1 cellular context compared by ENCODE assay signal in genomic region chr1:56773341-56774066, GRCh38.
TF ChIP-seq lines count a peak whose summit lies in the region.

No MANE protein-coding gene starts in this region.

TF ChIP-seq in HepG2, 621 proteins besides CTCF, POLR2A, EP300 and RAD21 (continued from another document):
- TF ChIP-seq AKNA (CRISPR knock-in tag; IDR thresholded peaks at IDR 0.05; ENCODE audit: borderline replicate concordance) (no peak), CEBPB (IDR thresholded peaks at IDR 0.05; ENCODE audit: borderline replicate concordance, low read depth, low read length) (peak; percentile 29; the same call in 1 of the 2 replicates), MAFG (CRISPR knock-in tag; IDR thresholded peaks at IDR 0.05) (0 out of 2 replicates have a peak, but pooled peaks have one; percentile 36), MAFF (IDR thresholded peaks at IDR 0.05; ENCODE audit: low read depth, low read length) (peak; percentile 91), CEBPG (CRISPR knock-in tag; IDR thresholded peaks at IDR 0.05) (no peak), MAFK (conservative IDR thresholded peaks at IDR 0.05 in 1 of 2, IDR thresholded peaks at IDR 0.05 in 1 of 2; ENCODE audit: low read length in 2 of 2) (peak; percentile 95)
